In genomic region chr12:51025182-51025747, GRCh38 we compare ENCODE assay signal across 8 cellular contexts. TPM values are rescaled to one million over a fixed set of nuclear protein-coding genes. Genes with fewer than 3 reads are reported as not detected.
DNase-seq lines count a peak whose midpoint lies in the region; ATAC-seq and TF ChIP-seq lines count a peak whose summit lies in the region.

No MANE protein-coding gene starts in this region.

- H3K27ac ChIP-seq in breast epithelium = peak overlapping the region; percentile 98 to 99
- peak overlapping the region; percentile 87 to 92 for H3K27ac ChIP-seq in mucosa of rectum (ENCODE audit: low read depth in 2 of 2, low read length in 2 of 2)

- TF ChIP-seq CTCF in AG10803 (conservative IDR thresholded peaks at IDR 0.05; ENCODE audit: low read length) (no peak), breast epithelium (IDR thresholded peaks at IDR 0.05) (no peak)

- no peaks in the 10 kb centered on the region for H3K36me3 ChIP-seq in breast epithelium
- no peaks in the 10 kb centered on the region for H3K36me3 ChIP-seq in mucosa of rectum (ENCODE audit: control insufficient read depth in 2 of 2, insufficient read depth in 2 of 2, low read length in 2 of 2)

- no peak for TF ChIP-seq POLR2A in breast epithelium (IDR thresholded peaks at IDR 0.05)

- H3K4me3 ChIP-seq in AG10803 (ENCODE audit: low read length) (peak overlapping the region; percentile 79), breast epithelium (peak overlapping the region; percentile 73 to 85 (median 80)), mucosa of rectum (ENCODE audit: low read length in 2 of 2) (peak overlapping the region; percentile 68 to 93)
- peak overlapping the region; percentile 82 for H3K4me3 ChIP-seq in Jurkat, Clone E6-1 (ENCODE audit: low read length)

- no peaks in the 10 kb centered on the region for H3K9me3 ChIP-seq in breast epithelium
- H3K9me3 ChIP-seq in mucosa of rectum (ENCODE audit: control insufficient read depth in 2 of 2, low read length in 2 of 2) = no peaks in the 10 kb centered on the region

- intact Hi-C loops in breast epithelium (cut with DNase I; ENCODE audit: low total_unique reads) = no loop called here

- DNase-seq in AG10803 (ENCODE audit: low read depth) (no peak), breast epithelium (ENCODE audit: low spot score in 2 of 2) (no peak), NCI-H526 (lab: John Stamatoyannopoulos, UW) (no peak), D341Med (ENCODE audit: low spot score) (no peak), left lobe of liver (ENCODE audit: low spot score) (no peak)
- no peak for DNase-seq in Jurkat, Clone E6-1 (ENCODE audit: low read depth, low spot score)

- ATAC-seq in left lobe of liver (no peak), GM21825 (IDR thresholded peaks at IDR 0.05; ENCODE audit: unreplicated experiment) (no peak)

- peaks cover 0 to 8% of the 10 kb centered on the region in 2 donors for H3K4me1 ChIP-seq in breast epithelium
- H3K4me1 ChIP-seq in mucosa of rectum (ENCODE audit: control insufficient read depth in 2 of 2, insufficient read depth in 2 of 2, low read length in 2 of 2) = peaks cover 14% of the 10 kb centered on the region in 2 donors

- peak overlapping the region; percentile 71 to 75 for H3K9ac ChIP-seq in mucosa of rectum (ENCODE audit: low read depth in 1 of 2, low read length in 2 of 2)

- no peaks in the 10 kb centered on the region for H3K27me3 ChIP-seq in breast epithelium
- no peaks in the 10 kb centered on the region for H3K27me3 ChIP-seq in mucosa of rectum (ENCODE audit: control insufficient read depth in 2 of 2, insufficient read depth in 2 of 2, low read length in 2 of 2)

RNA-seq across cellular contexts. Expression of gene SLC11A2, which starts 0.9 kb away (rescaled TPM):
- 24.6 TPM for polyA plus RNA-seq in Jurkat, Clone E6-1 (2012; ENCODE audit: insufficient read depth, insufficient read length)
- total RNA-seq in breast epithelium (100 to 1,000 TPM in 1 of 3 donors, 10 to 100 TPM in 2; 52.2 to 103 (median 91.0) TPM), left lobe of liver (31.2 TPM)

RNA-seq across cellular contexts. Expression of gene LETMD1, which starts 22.9 kb away (rescaled TPM):
- 67.5 TPM for polyA plus RNA-seq in Jurkat, Clone E6-1 (2012; ENCODE audit: insufficient read depth, insufficient read length)
- total RNA-seq in breast epithelium (10 to 100 TPM; 63.6 to 92.0 (median 82.1) TPM), left lobe of liver (36.6 TPM)

RNA-seq across cellular contexts. Expression of gene CSRNP2, which starts 58.1 kb away (rescaled TPM):
- 19.4 TPM for polyA plus RNA-seq in Jurkat, Clone E6-1 (2012; ENCODE audit: insufficient read depth, insufficient read length)
- 10 to 100 TPM; 20.2 to 37.3 (median 35.7) TPM for total RNA-seq in breast epithelium
- 5.7 TPM for total RNA-seq in left lobe of liver
